12 cellular contexts compared by ENCODE assay signal in genomic region chr1:41333146-41333784, GRCh38. TPM values are rescaled to one million over a fixed set of nuclear protein-coding genes. Genes with fewer than 3 reads are reported as not detected.
DNase-seq lines count a peak whose midpoint lies in the region; ATAC-seq and TF ChIP-seq lines count a peak whose summit lies in the region.
"Had no signal": no experiment of that assay in that cellular context is flagged by ENCODE, and none has a peak within 500 bp of the region (broad histone marks: within the 10 kb centered on the region; RNA-seq: fewer than 3 reads in every experiment).

No MANE protein-coding gene starts in this region.

- H3K4me1 Mint-ChIP-seq in activated CD4-positive, alpha-beta T cell treated with anti-CD3 and anti-CD28 coated beads for 36 hours: peaks cover 6% of the 10 kb centered on the region

- H3K9me3 Mint-ChIP-seq in activated CD4-positive, alpha-beta T cell treated with anti-CD3 and anti-CD28 coated beads for 36 hours (ENCODE audit: low read depth): peaks cover 2% of the 10 kb centered on the region

- H3K36me3 ChIP-seq in colonic mucosa (no peaks in the 10 kb centered on the region), sigmoid colon (no peaks in the 10 kb centered on the region)

- H3K9ac ChIP-seq in colonic mucosa (ENCODE audit: low read depth in 2 of 2, low read length in 2 of 2): no peak overlapping the region

- TF ChIP-seq CTCF in colonic mucosa (IDR thresholded peaks at IDR 0.05) (no peak), sigmoid colon (IDR thresholded peaks at IDR 0.05) (no peak), RWPE1 (conservative IDR thresholded peaks at IDR 0.05; ENCODE audit: low read depth) (no peak)

- no peak overlapping the region for H3K27ac Mint-ChIP-seq in activated CD4-positive, alpha-beta T cell treated with anti-CD3 and anti-CD28 coated beads for 36 hours
- H3K27ac Mint-ChIP-seq: stimulated activated naive CD8-positive, alpha-beta T cell treated with anti-CD3 and anti-CD28 coated beads, Interleukin-15, Interleukin-2, amounts not matched to agents 100 ng/mL and 50 ng/mL, for 24 hours had no signal

- no peak for TF ChIP-seq EP300 in sigmoid colon (IDR thresholded peaks at IDR 0.05)

- no peak overlapping the region for H3K27ac ChIP-seq in colonic mucosa
- no peak overlapping the region for H3K27ac ChIP-seq in sigmoid colon
- H3K27ac ChIP-seq in RWPE1: no peak overlapping the region

- POLR2A ChIA-PET in activated CD4-positive, alpha-beta T cell treated with anti-CD3 and anti-CD28 coated beads for 36 hours (lab: Charles Lee): no interaction called here
- POLR2A ChIA-PET in RWPE1 (lab: Yijun Ruan, JAX; ENCODE audit: low non-redundant PET): no interaction called here

- no peaks in the 10 kb centered on the region for H3K36me3 Mint-ChIP-seq in activated CD4-positive, alpha-beta T cell treated with anti-CD3 and anti-CD28 coated beads for 36 hours (ENCODE audit: low read depth)

- ATAC-seq in activated CD4-positive, alpha-beta T cell treated with anti-CD3 and anti-CD28 coated beads for 36 hours: peak; percentile 90
- no peak for ATAC-seq in HG03457 (IDR thresholded peaks at IDR 0.05; ENCODE audit: unreplicated experiment)

- WGBS in sigmoid colon, 2 donors: 56 to 69% methylated on average over 6 of the region's 6 CpGs

- no peak overlapping the region for H3K4me3 ChIP-seq in colonic mucosa
- H3K4me3 ChIP-seq in sigmoid colon: no peak overlapping the region

- DNase-seq in activated CD4-positive, alpha-beta T cell treated with anti-CD3 and anti-CD28 coated beads for 36 hours: peak; percentile 53
- DNase-seq in activated CD4-positive, alpha-beta T cell treated with anti-CD3 and anti-CD28 coated beads, Interleukin-2, amount 50 U/mL, for 1 hour: no peak
- DNase-seq in SW480 (ENCODE audit: low spot score) (peak; percentile 60), colonic mucosa (peak; percentile 5), sigmoid colon (no peak), RWPE1 (ENCODE audit: low spot score) (no peak)
- peak; percentile 10 to 34 for DNase-seq in stimulated activated CD8-positive, alpha-beta memory T cell treated with anti-CD3 and anti-CD28 coated beads, Interleukin-7, amount 100 ng/mL, for 4 hours (ENCODE audit: low read depth in 2 of 2)
- DNase-seq: 8988T; effector CD4-positive, alpha-beta T cell; NCI-H774 had no signal

- no peaks in the 10 kb centered on the region for H3K27me3 ChIP-seq in colonic mucosa
- H3K27me3 ChIP-seq in sigmoid colon: no peaks in the 10 kb centered on the region

- intact Hi-C loops in activated CD4-positive, alpha-beta T cell treated with anti-CD3 and anti-CD28 coated beads for 36 hours (cut with DNase I, micrococcal nuclease): no loop called here
- intact Hi-C loops in colonic mucosa (cut with DNase I) (no loop called here), sigmoid colon (cut with DNase I) (no loop called here)

- H3K27me3 Mint-ChIP-seq in activated CD4-positive, alpha-beta T cell treated with anti-CD3 and anti-CD28 coated beads for 36 hours: peaks cover 20% of the 10 kb centered on the region

- no peak overlapping the region for H3K4me3 Mint-ChIP-seq in activated CD4-positive, alpha-beta T cell treated with anti-CD3 and anti-CD28 coated beads for 36 hours
- H3K4me3 Mint-ChIP-seq: stimulated activated naive CD8-positive, alpha-beta T cell treated with anti-CD3 and anti-CD28 coated beads, Interleukin-15, Interleukin-2, amounts not matched to agents 100 ng/mL and 50 ng/mL, for 24 hours had no signal

- TF ChIP-seq POLR2A in sigmoid colon (IDR thresholded peaks at IDR 0.05): no peak

- CTCF ChIA-PET in activated CD4-positive, alpha-beta T cell treated with anti-CD3 and anti-CD28 coated beads for 36 hours (lab: Charles Lee): interaction anchor here (0.8 to 1.4 kb wide), 4 partner anchors 9 to 20 kb away, joined by 3 to 8 read pairs (median 4); no protein-coding TSS in a partner anchor
- CTCF ChIA-PET in RWPE1 (lab: Yijun Ruan, JAX): no interaction called here

- no peaks in the 10 kb centered on the region for H3K9me3 ChIP-seq in colonic mucosa
- H3K9me3 ChIP-seq in sigmoid colon: peaks cover 0 to 2% (median 0%) of the 10 kb centered on the region in 4 donors

- no peaks in the 10 kb centered on the region for H3K4me1 ChIP-seq in colonic mucosa
- H3K4me1 ChIP-seq in sigmoid colon: no peaks in the 10 kb centered on the region

RNA-seq across cellular contexts. Expression of gene FOXO6, which starts 28.0 kb away (rescaled TPM):
- under 1 TPM in 1 of 2 experiments, not detected in 1; 0.09 TPM for total RNA-seq in activated CD4-positive, alpha-beta T cell treated with anti-CD3 and anti-CD28 coated beads for 36 hours
- total RNA-seq in colonic mucosa (under 1 TPM; 0.56 to 0.59 TPM), sigmoid colon (1 to 10 TPM in 2 of 4 donors, under 1 TPM in 2; 0.49 to 1.4 (median 0.94) TPM)
- under 1 TPM in 1 of 3 donors, not detected in 2; 0.20 TPM for polyA plus RNA-seq in sigmoid colon

Comparison
In these comparisons a context has a peak if more than half of its experiments do, and no peak if none do; other contexts are left out.
1. DNase-seq: peak in activated CD4-positive, alpha-beta T cell treated with anti-CD3 and anti-CD28 coated beads for 36 hours (single experiment), SW480 (single experiment), colonic mucosa (single experiment) and stimulated activated CD8-positive, alpha-beta memory T cell treated with anti-CD3 and anti-CD28 coated beads, Interleukin-7, amount 100 ng/mL, for 4 hours (2 of 2); none in activated CD4-positive, alpha-beta T cell treated with anti-CD3 and anti-CD28 coated beads, Interleukin-2, amount 50 U/mL, for 1 hour (single experiment), sigmoid colon (single experiment) and RWPE1 (single experiment).